Comparison of ENCODE assay signal across 16 cellular contexts in the genomic region with DNA sequence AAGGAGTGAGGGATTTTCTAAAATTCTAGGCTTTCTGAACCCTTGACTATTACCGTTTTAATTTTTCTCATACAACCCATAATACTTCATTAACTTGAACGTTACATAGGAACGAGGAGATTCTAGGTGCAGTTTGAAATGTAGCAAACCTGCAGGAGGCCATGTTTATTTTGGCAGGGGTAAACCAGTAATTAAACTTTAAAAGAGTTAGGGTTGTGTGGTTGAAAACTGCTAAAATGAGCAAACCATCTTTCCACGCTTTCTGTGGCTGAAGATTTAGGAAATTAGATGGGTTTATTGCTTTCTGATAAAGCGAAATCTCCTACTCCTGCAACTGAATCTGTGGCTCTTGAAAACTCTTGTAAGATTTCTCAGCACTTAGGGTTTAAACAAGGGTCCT.
"Had no signal": no experiment of that assay in that cellular context is flagged by ENCODE, and none has a peak within 500 bp of the region (broad histone marks: within the 10 kb centered on the region; RNA-seq: fewer than 3 reads in every experiment).

No MANE protein-coding gene starts in this region.

- H3K9me3 Mint-ChIP-seq: endodermal cell; naive thymus-derived CD8-positive, alpha-beta T cell; stimulated activated naive B cell treated with anti-CD40 and anti-IgM and Interleukin-4, amounts not matched to agents 10 μg/mL and 1 μg/mL and 100 μg/mL, for 72 hours had no signal

- DNase-seq: effector CD4-positive, alpha-beta T cell; endodermal cell; erythroblast; foreskin melanocyte; heart left ventricle; hippocampal formation; kidney glomerular epithelial cell; mammary epithelial cell; mucosa of descending colon; naive thymus-derived CD8-positive, alpha-beta T cell; posterior cingulate gyrus; stimulated activated CD4-positive, alpha-beta T cell treated with anti-CD3 and anti-CD28 coated beads, Interleukin-2, amount 100 ng/mL, for 24 hours; stimulated activated CD4-positive, alpha-beta T cell treated with anti-CD3 and anti-CD28 coated beads, Interleukin-4, amount 100 ng/mL, for 4 hours; stimulated activated naive B cell treated with anti-CD40 and anti-IgM and Interleukin-4, amounts not matched to agents 10 μg/mL and 1 μg/mL and 100 μg/mL, for 72 hours; trophoblast cell had no signal

- H3K36me3 Mint-ChIP-seq: naive thymus-derived CD8-positive, alpha-beta T cell had no signal

- H3K27me3 Mint-ChIP-seq: naive thymus-derived CD8-positive, alpha-beta T cell; stimulated activated naive B cell treated with anti-CD40 and anti-IgM and Interleukin-4, amounts not matched to agents 10 μg/mL and 1 μg/mL and 100 μg/mL, for 72 hours had no signal

- H3K4me3 Mint-ChIP-seq: endodermal cell; naive thymus-derived CD8-positive, alpha-beta T cell; neural crest cell had no signal

- H3K27ac Mint-ChIP-seq: endodermal cell; naive thymus-derived CD8-positive, alpha-beta T cell had no signal
